Comparison of ENCODE assay signal across 8 cellular contexts in genomic region chr2:200454839-200455801, GRCh38. TPM values are rescaled to one million over a fixed set of nuclear protein-coding genes. Genes with fewer than 3 reads are reported as not detected.
A peak's percentile ranks its signal among the peaks of the same experiment; 100 is the strongest.
DNase-seq lines count a peak whose midpoint lies in the region; ATAC-seq and TF ChIP-seq lines count a peak whose summit lies in the region.

No MANE protein-coding gene starts in this region.

- H3K9me1 ChIP-seq in IMR-90 (ENCODE audit: insufficient read depth, low read length), result peaks cover 24% of the 10 kb centered on the region

- H3K4me1 ChIP-seq in IMR-90 (ENCODE audit: control insufficient read depth, insufficient read depth, low read length), result peaks cover 10% of the 10 kb centered on the region
- peaks cover 0 to 30% (median 18%) of the 10 kb centered on the region in 12 donors for H3K4me1 ChIP-seq in heart left ventricle

- TF ChIP-seq CTCF in IMR-90 (conservative IDR thresholded peaks at IDR 0.05; ENCODE audit: low read depth, low read length), result no peak
- TF ChIP-seq CTCF in heart left ventricle (IDR thresholded peaks at IDR 0.05), result no peak

- H3K27me3 ChIP-seq in IMR-90 (ENCODE audit: control insufficient read depth, insufficient read depth, low read length), result no peaks in the 10 kb centered on the region
- no peaks in the 10 kb centered on the region for H3K27me3 ChIP-seq in heart left ventricle

- TF ChIP-seq RAD21 in IMR-90 (IDR thresholded peaks at IDR 0.05; ENCODE audit: low read length), result no peak

- TF ChIP-seq POLR2A in IMR-90 (IDR thresholded peaks at IDR 0.05; ENCODE audit: low read depth, low read length) (no peak), heart left ventricle (IDR thresholded peaks at IDR 0.05) (no peak)

- no TSS peak for BruUV-seq in IMR-90 (replicated peaks; lab: Mats Ljungman, UMichigan)

- no peak overlapping the region for H2BK20ac ChIP-seq in IMR-90 (ENCODE audit: low read depth, low read length)

- intact Hi-C loops in IMR-90 (cut with micrococcal nuclease), result no loop called here
- intact Hi-C loops in heart left ventricle (cut with DNase I), result loop anchor here in 1 of 10 donors (10.0 kb wide), 1 partner anchor 150 kb away; the partner anchor contains the start of gene SPATS2L

- H2BK5ac ChIP-seq in IMR-90 (ENCODE audit: low read depth, low read length, poor library complexity, severe bottlenecking), result peak overlapping the region; percentile 29

- dilution Hi-C loops in IMR-90 (cut with HindIII; ENCODE audit: low sequenced_read_pairs, unreplicated experiment), result no loop called here

- H4K8ac ChIP-seq in IMR-90 (ENCODE audit: low read depth in 2 of 2, low read length in 2 of 2), result peak overlapping the region in 1 of 2 experiments; percentile 20; a peak in 1 of 4 replicates

- H3K79me1 ChIP-seq in IMR-90 (ENCODE audit: low read depth in 1 of 2, low read length in 2 of 2), result peaks cover 19 to 63% of the 10 kb centered on the region in 2 experiments

- H3K9me3 ChIP-seq in IMR-90 (ENCODE audit: control insufficient read depth, insufficient read depth, low read length) (no peaks in the 10 kb centered on the region), heart left ventricle (no peaks in the 10 kb centered on the region)

- H3K23ac ChIP-seq in IMR-90 (ENCODE audit: low read depth, low read length), result peak overlapping the region; percentile 26; the same call in 1 of the 2 replicates

- CTCF ChIA-PET in IMR-90 (lab: Yijun Ruan, JAX), result no interaction called here

- peak overlapping the region; percentile 16; the same call in 1 of the 2 replicates for H2AK5ac ChIP-seq in IMR-90 (ENCODE audit: low read depth, low read length)

- H3K56ac ChIP-seq in IMR-90 (ENCODE audit: extremely low read depth, insufficient read depth, low read length), result no peak overlapping the region

- ATAC-seq in GM18502 (IDR thresholded peaks at IDR 0.05; ENCODE audit: poor library complexity, unreplicated experiment) (peak; percentile 88), GM21723 (IDR thresholded peaks at IDR 0.05; ENCODE audit: unreplicated experiment) (peak; percentile 82), IMR-90 (ENCODE audit: low read depth) (peak; percentile 86), heart left ventricle (peak in 3 of 4 donors; percentile 50 to 65 (median 56))

- H2AFZ ChIP-seq in IMR-90 (replicated peaks; ENCODE audit: low read length, poor library complexity), result peak overlapping the region; percentile 38

- no peak overlapping the region for H3K9ac ChIP-seq in IMR-90 (ENCODE audit: low read depth, low read length)

- peak overlapping the region; percentile 26; the same call in 1 of the 2 replicates for H4K91ac ChIP-seq in IMR-90 (ENCODE audit: insufficient read depth, low read depth, low read length)

- DNase-seq in IMR-90 (peak; percentile 71), heart left ventricle (no peak), SHP77 treated with DMSO at 0.1 percent for 48 hours (lab: John Stamatoyannopoulos, UW) (no peak), SW480 (ENCODE audit: low spot score) (no peak)
- no peak for DNase-seq in activated effector memory CD4-positive, alpha-beta T cell treated with Interleukin-2 at 50 U/mL for 16 hours
- DNase-seq in stimulated activated CD4-positive, alpha-beta T cell treated with anti-CD3 and anti-CD28 coated beads, Interleukin-4, amount 100 ng/mL, for 4 hours, result no peak

- H3K27ac ChIP-seq in IMR-90 (ENCODE audit: insufficient read depth, low read length) (no peak overlapping the region), heart left ventricle (no peak overlapping the region)

- in situ Hi-C loops in IMR-90 (cut with MboI; ENCODE audit: low sequenced_read_pairs), result no loop called here

- H3K14ac ChIP-seq in IMR-90 (replicated peaks; ENCODE audit: low read depth, low read length), result no peak overlapping the region

- H3K18ac ChIP-seq in IMR-90 (ENCODE audit: low read depth, low read length), result 0 out of 2 replicates have a peak overlapping the region, but pooled peaks have one; percentile 1

- 50% methylated on average over 2 of the region's 4 CpGs; no CpG with 5 or more reads in 1 of the 2 experiments for WGBS in IMR-90 (ENCODE audit: extremely low coverage in 2 of 2, insufficient read length in 1 of 2), 2 experiments
- WGBS in heart left ventricle, 4 donors, result 77 to 90% (median 82%) methylated on average over 4 of the region's 4 CpGs

- H2BK120ac ChIP-seq in IMR-90 (ENCODE audit: low read depth, low read length), result peak overlapping the region; percentile 13; the same call in 1 of the 2 replicates

- H3K4ac ChIP-seq in IMR-90 (ENCODE audit: low read depth, low read length), result peak overlapping the region; percentile 14; the same call in 1 of the 2 replicates

- 0 out of 3 replicates have a peak overlapping the region, but pooled peaks have one; percentile 1 for H2BK15ac ChIP-seq in IMR-90 (ENCODE audit: low read depth, low read length)

- H3K4me2 ChIP-seq in IMR-90 (ENCODE audit: low read depth, low read length), result peak overlapping the region; percentile 22; the same call in 1 of the 2 replicates

- H2AK9ac ChIP-seq in IMR-90 (replicated peaks; ENCODE audit: low read depth, low read length, poor library complexity), result no peak overlapping the region

- H4K5ac ChIP-seq in IMR-90 (ENCODE audit: low read depth, low read length), result no peak overlapping the region

- H4K20me1 ChIP-seq in IMR-90 (ENCODE audit: insufficient read depth, low read length), result peaks cover 12% of the 10 kb centered on the region

- H3K36me3 ChIP-seq in IMR-90 (ENCODE audit: control insufficient read depth, insufficient read depth, low read length) (peaks cover 32% of the 10 kb centered on the region), heart left ventricle (peaks cover 0 to 35% (median 4%) of the 10 kb centered on the region in 9 donors)

- H3K4me3 ChIP-seq in IMR-90 (ENCODE audit: insufficient read depth, low read depth, low read length) (no peak overlapping the region), heart left ventricle (no peak overlapping the region)

- POLR2A ChIA-PET in IMR-90 (lab: Charles Lee; ENCODE audit: unreplicated experiment), result no interaction called here

TF ChIP-seq in IMR-90, 13 proteins besides CTCF, POLR2A, EP300 and RAD21:
- TF ChIP-seq NFE2L2 (IDR thresholded peaks at IDR 0.05; ENCODE audit: low read depth, low read length) (no peak), RCOR1 (IDR thresholded peaks at IDR 0.05; ENCODE audit: insufficient replicate concordance, low read length) (no peak), ELK1 (IDR thresholded peaks at IDR 0.05; ENCODE audit: borderline replicate concordance, low read depth, low read length) (no peak), MAZ (IDR thresholded peaks at IDR 0.05; ENCODE audit: borderline replicate concordance, low read depth, low read length) (no peak), SMC3 (IDR thresholded peaks at IDR 0.05; ENCODE audit: low read depth, low read length) (no peak; the same call in 1 of the 2 replicates), BHLHE40 (IDR thresholded peaks at IDR 0.05; ENCODE audit: low read depth, low read length) (peak; percentile 43; the same call in 1 of the 2 replicates), CEBPB (IDR thresholded peaks at IDR 0.05; ENCODE audit: low read depth, low read length) (peak; percentile 23; the same call in 1 of the 2 replicates), RFX5 (IDR thresholded peaks at IDR 0.05; ENCODE audit: low read depth, low read length) (no peak), USF2 (IDR thresholded peaks at IDR 0.05; ENCODE audit: low read depth, low read length) (no peak), CHD1 (IDR thresholded peaks at IDR 0.05; ENCODE audit: low read depth, low read length) (no peak), MXI1 (IDR thresholded peaks at IDR 0.05; ENCODE audit: borderline replicate concordance, low read depth, low read length) (no peak), FOS (IDR thresholded peaks at IDR 0.05; ENCODE audit: low read depth, low read length) (peak; percentile 39; the same call in 1 of the 2 replicates), MAFK (IDR thresholded peaks at IDR 0.05; ENCODE audit: low read depth, low read length) (no peak)

RNA-seq across cellular contexts. Expression of gene KCTD18, which starts 54.7 kb away (rescaled TPM):
- total RNA-seq in IMR-90 (2012; rRNA removed) (10.4 and 12.8 TPM in 2 replicates), heart left ventricle (10 to 100 TPM in 7 of 9 donors, 1 to 10 TPM in 2; 8.8 to 16.0 (median 11.8) TPM)
- polyA plus RNA-seq in IMR-90 (2012; rRNA removed) (6.7 and 7.1 TPM in 2 replicates), heart left ventricle (1 to 10 TPM; 3.6 to 9.1 TPM)
- polyA plus RNA-seq in IMR-90 (2012; cell fraction: cytosol; rRNA removed), result 3.7 and 4.3 TPM in 2 replicates
- polyA plus RNA-seq in IMR-90 (2012; cell fraction: nucleus; rRNA removed; ENCODE audit: low replicate concordance), result 5.6 and 8.1 TPM in 2 replicates
